13 cellular contexts compared by ENCODE assay signal in genomic region chr4:78652282-78652876, GRCh38.
DNase-seq lines count a peak whose midpoint lies in the region; ATAC-seq and TF ChIP-seq lines count a peak whose summit lies in the region.
"Had no signal": no experiment of that assay in that cellular context is flagged by ENCODE, and none has a peak within 500 bp of the region (broad histone marks: within the 10 kb centered on the region; RNA-seq: fewer than 3 reads in every experiment).

No MANE protein-coding gene starts in this region.

- peak; percentile 45 for DNase-seq in COR-L47 (lab: John Stamatoyannopoulos, UW)
- DNase-seq in fibroblast of the aortic adventitia (ENCODE audit: low read depth): peak; percentile 92
- no peak for DNase-seq in neural crest cell (ENCODE audit: low read depth, low spot score)
- no peak for DNase-seq in GM10266 (ENCODE audit: extremely low spot score)
- DNase-seq in GM13976 (ENCODE audit: low spot score): no peak
- no peak for DNase-seq in colonic mucosa
- DNase-seq: activated CD4-positive, alpha-beta T cell treated with anti-CD3 and anti-CD28 coated beads, Interleukin-2, amount 10 ng/mL, durations not matched to agents 24 days and 14 days; activated naive CD8-positive, alpha-beta T cell treated with anti-CD3 and anti-CD28 coated beads for 36 hours; BE2C; NCI-H2171; stomach had no signal

- H3K4me1 Mint-ChIP-seq in neural crest cell: peaks cover 21% of the 10 kb centered on the region
- H3K4me1 Mint-ChIP-seq in activated T-helper 17 cell treated with anti-CD3 and anti-CD28 coated beads, Interleukin-2, amount 50 U/mL, for 72 hours: peaks cover 7% of the 10 kb centered on the region

- H3K4me3 ChIP-seq in fibroblast of the aortic adventitia (ENCODE audit: low read depth, low read length) (no peak overlapping the region), colonic mucosa (no peak overlapping the region)
- H3K4me3 ChIP-seq: stomach had no signal

- H3K4me3 Mint-ChIP-seq in neural crest cell: no peak overlapping the region
- H3K4me3 Mint-ChIP-seq in activated T-helper 17 cell treated with anti-CD3 and anti-CD28 coated beads, Interleukin-2, amount 50 U/mL, for 72 hours: no peak overlapping the region
- H3K4me3 Mint-ChIP-seq: activated CD4-positive, alpha-beta T cell treated with anti-CD3 and anti-CD28 coated beads, Interleukin-2, amount 10 ng/mL, durations not matched to agents 24 days and 14 days; activated naive CD8-positive, alpha-beta T cell treated with anti-CD3 and anti-CD28 coated beads for 36 hours had no signal

- no peak overlapping the region for H3K9ac ChIP-seq in colonic mucosa (ENCODE audit: low read depth in 2 of 2, low read length in 2 of 2)

- H3K9me3 ChIP-seq in colonic mucosa: no peaks in the 10 kb centered on the region
- H3K9me3 ChIP-seq: BE2C, stomach had no signal

- H3K27ac ChIP-seq in VCaP (peak overlapping the region; percentile 60), colonic mucosa (no peak overlapping the region)

- peak overlapping the region; percentile 61 for H3K27ac Mint-ChIP-seq in neural crest cell (ENCODE audit: unreplicated experiment)
- H3K27ac Mint-ChIP-seq in activated T-helper 17 cell treated with anti-CD3 and anti-CD28 coated beads, Interleukin-2, amount 50 U/mL, for 72 hours: no peak overlapping the region
- H3K27ac Mint-ChIP-seq: activated CD4-positive, alpha-beta T cell treated with anti-CD3 and anti-CD28 coated beads, Interleukin-2, amount 10 ng/mL, durations not matched to agents 24 days and 14 days; activated naive CD8-positive, alpha-beta T cell treated with anti-CD3 and anti-CD28 coated beads for 36 hours had no signal

- no peaks in the 10 kb centered on the region for H3K36me3 Mint-ChIP-seq in neural crest cell (ENCODE audit: low read depth)
- H3K36me3 Mint-ChIP-seq in activated T-helper 17 cell treated with anti-CD3 and anti-CD28 coated beads, Interleukin-2, amount 50 U/mL, for 72 hours (ENCODE audit: low read depth): no peaks in the 10 kb centered on the region
- H3K36me3 Mint-ChIP-seq: activated naive CD8-positive, alpha-beta T cell treated with anti-CD3 and anti-CD28 coated beads for 36 hours had no signal

- TF ChIP-seq CTCF in VCaP (conservative IDR thresholded peaks at IDR 0.05) (no peak), fibroblast of the aortic adventitia (IDR thresholded peaks at IDR 0.05; ENCODE audit: insufficient read depth, low read length) (no peak), neural crest cell (conservative IDR thresholded peaks at IDR 0.05) (no peak), GM10266 (IDR thresholded peaks at IDR 0.05; ENCODE audit: control insufficient read depth, insufficient read depth, low read depth, missing control alignments) (no peak), GM13976 (IDR thresholded peaks at IDR 0.05; ENCODE audit: borderline replicate concordance, control extremely low read depth, extremely low read depth, insufficient read depth, missing control alignments) (no peak), colonic mucosa (IDR thresholded peaks at IDR 0.05) (no peak)

- H3K27me3 Mint-ChIP-seq in neural crest cell (ENCODE audit: low read depth): no peaks in the 10 kb centered on the region
- H3K27me3 Mint-ChIP-seq in activated T-helper 17 cell treated with anti-CD3 and anti-CD28 coated beads, Interleukin-2, amount 50 U/mL, for 72 hours: peaks cover 4% of the 10 kb centered on the region
- H3K27me3 Mint-ChIP-seq: activated CD4-positive, alpha-beta T cell treated with anti-CD3 and anti-CD28 coated beads, Interleukin-2, amount 10 ng/mL, durations not matched to agents 24 days and 14 days; activated naive CD8-positive, alpha-beta T cell treated with anti-CD3 and anti-CD28 coated beads for 36 hours had no signal

- H3K4me1 ChIP-seq in colonic mucosa: no peaks in the 10 kb centered on the region

- intact Hi-C loops in colonic mucosa (cut with DNase I): no loop called here

- H3K9me3 Mint-ChIP-seq in neural crest cell: no peaks in the 10 kb centered on the region
- H3K9me3 Mint-ChIP-seq in activated T-helper 17 cell treated with anti-CD3 and anti-CD28 coated beads, Interleukin-2, amount 50 U/mL, for 72 hours: no peaks in the 10 kb centered on the region
- H3K9me3 Mint-ChIP-seq: activated naive CD8-positive, alpha-beta T cell treated with anti-CD3 and anti-CD28 coated beads for 36 hours had no signal

- H3K27me3 ChIP-seq in colonic mucosa: no peaks in the 10 kb centered on the region
- H3K27me3 ChIP-seq: BE2C, stomach had no signal

- in situ Hi-C loops in GM13976 (cut with MboI; ENCODE audit: low sequenced_read_pairs, unreplicated experiment): no loop called here

- ATAC-seq in activated T-helper 17 cell treated with anti-CD3 and anti-CD28 coated beads, Interleukin-2, amount 50 U/mL, for 72 hours (replicated peaks): no peak

- H3K36me3 ChIP-seq in colonic mucosa: no peaks in the 10 kb centered on the region
- H3K36me3 ChIP-seq: BE2C, stomach had no signal

Comparison
In these comparisons a context has a peak if more than half of its experiments do, and no peak if none do; other contexts are left out.
1. DNase-seq: peak in COR-L47 (single experiment) and fibroblast of the aortic adventitia (single experiment); none in neural crest cell (single experiment), GM10266 (single experiment), GM13976 (single experiment) and colonic mucosa (single experiment).